ENCODE assay signal across 19 cellular contexts in the genomic region with DNA sequence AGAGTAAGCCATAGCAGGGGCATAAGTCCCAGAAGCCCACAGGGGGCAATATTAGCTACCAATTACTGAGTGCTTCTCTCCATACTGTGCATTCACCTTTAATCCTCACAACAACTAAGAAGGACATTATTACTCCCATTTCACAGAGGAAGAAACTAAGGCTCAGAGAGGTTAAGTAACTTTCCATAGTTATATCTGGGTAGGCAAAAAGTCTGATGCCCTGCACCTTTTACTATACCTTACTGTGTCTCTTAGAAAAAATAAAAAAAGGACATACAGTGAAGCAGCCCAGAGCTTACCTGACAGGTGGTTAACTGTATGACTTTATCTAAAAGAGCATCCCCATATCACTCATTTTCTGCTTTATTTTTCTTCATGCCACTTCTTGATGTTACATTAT. TPM values are rescaled to one million over a fixed set of nuclear protein-coding genes. Genes with fewer than 3 reads are reported as not detected.
DNase-seq lines count a peak whose midpoint lies in the region; ATAC-seq, FAIRE-seq and TF ChIP-seq lines count a peak whose summit lies in the region.
"Had no signal": no experiment of that assay in that cellular context is flagged by ENCODE, and none has a peak within 500 bp of the region (broad histone marks: within the 10 kb centered on the region; RNA-seq: fewer than 3 reads in every experiment).

No MANE protein-coding gene starts in this region.

- peak overlapping the region; percentile 85 for H3K4me3 Mint-ChIP-seq in activated T-helper 17 cell treated with anti-CD3 and anti-CD28 coated beads, Interleukin-2, amount 50 U/mL, for 72 hours

- H3K4me1 Mint-ChIP-seq in activated T-helper 17 cell treated with anti-CD3 and anti-CD28 coated beads, Interleukin-2, amount 50 U/mL, for 72 hours = peaks cover 35% of the 10 kb centered on the region

- H3K4me2 ChIP-seq in HepG2 (ENCODE audit: low read depth, low read length) = peak overlapping the region; percentile 97; the same call in 1 of the 2 replicates
- H3K4me2 ChIP-seq in Loucy (ENCODE audit: low read depth, low read length, poor library complexity, severe bottlenecking) = peak overlapping the region; percentile 81

- no peaks in the 10 kb centered on the region for H4K20me1 ChIP-seq in HepG2 (ENCODE audit: insufficient read depth, low read length)
- H4K20me1 ChIP-seq in Loucy (ENCODE audit: insufficient read depth, low read length, poor library complexity, severe bottlenecking) = no peaks in the 10 kb centered on the region

- no peaks in the 10 kb centered on the region for H3K9me3 Mint-ChIP-seq in activated T-helper 17 cell treated with anti-CD3 and anti-CD28 coated beads, Interleukin-2, amount 50 U/mL, for 72 hours
- H3K9me3 Mint-ChIP-seq: mesothelial cell of epicardium had no signal

- no peak for TF ChIP-seq CTCF in HepG2 (CRISPR knock-in tag; IDR thresholded peaks at IDR 0.05)
- no peak for TF ChIP-seq CTCF in right lobe of liver (IDR thresholded peaks at IDR 0.05)
- peak; percentile 50 for TF ChIP-seq CTCF in Loucy (conservative IDR thresholded peaks at IDR 0.05; ENCODE audit: low read length)

- H3K27me3 Mint-ChIP-seq in activated T-helper 17 cell treated with anti-CD3 and anti-CD28 coated beads, Interleukin-2, amount 50 U/mL, for 72 hours = no peaks in the 10 kb centered on the region

- peaks cover 39% of the 10 kb centered on the region for H3K79me2 ChIP-seq in HepG2 (ENCODE audit: insufficient read depth, low read length)
- H3K79me2 ChIP-seq in Loucy (ENCODE audit: insufficient read depth, low read length) = peaks cover 16% of the 10 kb centered on the region

- H3K27me3 ChIP-seq in HepG2 (ENCODE audit: control insufficient read depth in 1 of 2, insufficient read depth in 2 of 2, low read length in 2 of 2) (no peaks in the 10 kb centered on the region; a peak in 1 of 5 replicates), right lobe of liver (no peaks in the 10 kb centered on the region), Loucy (ENCODE audit: insufficient read depth, low read length, poor library complexity, severe bottlenecking) (no peaks in the 10 kb centered on the region), aorta (ENCODE audit: control insufficient read depth in 1 of 2, insufficient read depth in 2 of 2, low read length in 1 of 2) (no peaks in the 10 kb centered on the region)
- H3K27me3 ChIP-seq: upper lobe of left lung had no signal

- intact Hi-C loops in HepG2 (cut with micrococcal nuclease; ENCODE audit: unreplicated experiment) (no loop called here), right lobe of liver (cut with DNase I) (no loop called here), aorta (cut with DNase I) (loop anchor here (5.0 to 10.0 kb wide), 3 partner anchors 37 to 97 kb away; partner anchors contain the start of genes SAAL1 (in 2 of the 2) and TPH1 (in 1 of the 2))

- peaks cover 43% of the 10 kb centered on the region for H3K36me3 Mint-ChIP-seq in activated T-helper 17 cell treated with anti-CD3 and anti-CD28 coated beads, Interleukin-2, amount 50 U/mL, for 72 hours (ENCODE audit: low read depth)

- no peaks in the 10 kb centered on the region for H3K9me2 ChIP-seq in Loucy (replicated peaks; ENCODE audit: low read depth, low read length)

- TF ChIP-seq RAD21 in HepG2 (CRISPR knock-in tag; IDR thresholded peaks at IDR 0.05) = no peak

- peaks cover 6 to 12% of the 10 kb centered on the region in 2 experiments; a peak in 4 of 5 replicates for H3K36me3 ChIP-seq in HepG2 (replicated peaks in 1 of 2; ENCODE audit: control insufficient read depth in 1 of 2, insufficient read depth in 2 of 2, low read length in 2 of 2)
- H3K36me3 ChIP-seq in right lobe of liver = no peaks in the 10 kb centered on the region
- H3K36me3 ChIP-seq in Loucy (ENCODE audit: insufficient read depth, low read length) = peaks cover 3% of the 10 kb centered on the region; the same call in 1 of the 2 replicates
- peaks cover 0 to 2% of the 10 kb centered on the region in 2 donors for H3K36me3 ChIP-seq in aorta (ENCODE audit: control insufficient read depth in 1 of 2, insufficient read depth in 2 of 2, low read length in 1 of 2)

- DNase-seq in HepG2 (ENCODE audit: low spot score) (no peak), right lobe of liver (no peak), aorta (no peak)
- DNase-seq: activated CD4-positive, alpha-beta T cell treated with anti-CD3 and anti-CD28 coated beads for 1 hour; activated T-cell treated with anti-CD3 and anti-CD28 coated beads, Interleukin-2, amount 50 U/mL, for 1 hour; amygdala; cortex of kidney; H7; head of caudate nucleus; kidney; NCI-H345; upper lobe of left lung had no signal

- peaks cover 8% of the 10 kb centered on the region; the same call in 1 of the 2 replicates for H3F3A ChIP-seq in Loucy (ENCODE audit: low read depth)

- no peak overlapping the region for H2AFZ ChIP-seq in HepG2 (ENCODE audit: low read length)
- no peak overlapping the region for H2AFZ ChIP-seq in Loucy (ENCODE audit: low read length)

- peaks cover 58% of the 10 kb centered on the region for H3K4me1 ChIP-seq in HepG2 (ENCODE audit: insufficient read depth, low read length)
- H3K4me1 ChIP-seq in right lobe of liver = peaks cover 0 to 16% (median 0%) of the 10 kb centered on the region in 4 donors
- H3K4me1 ChIP-seq in Loucy (ENCODE audit: insufficient read depth, low read length, poor library complexity, severe bottlenecking) = peaks cover 21% of the 10 kb centered on the region
- H3K4me1 ChIP-seq in aorta (ENCODE audit: control insufficient read depth in 1 of 2, insufficient read depth in 2 of 2, low read length in 2 of 2) = no peaks in the 10 kb centered on the region

- no peak for ATAC-seq in HepG2
- no peak for ATAC-seq in right lobe of liver
- ATAC-seq in activated T-helper 17 cell treated with anti-CD3 and anti-CD28 coated beads, Interleukin-2, amount 50 U/mL, for 72 hours (replicated peaks) = no peak
- no peak for ATAC-seq in GM21786 (IDR thresholded peaks at IDR 0.05; ENCODE audit: unreplicated experiment)
- ATAC-seq in aorta (ENCODE audit: low FRiP score) = no peak
- no peak for ATAC-seq in GM18907 (IDR thresholded peaks at IDR 0.05; ENCODE audit: unreplicated experiment)

- FAIRE-seq in HepG2 (lab: Jason Lieb, UNC) = no peak
- FAIRE-seq: GM12891, kidney had no signal

- in situ Hi-C loops in HepG2 (cut with HindIII; ENCODE audit: extremely low pct_ligation_motif_present, low pct_unique_long_range_greater_than_20kb) = loop anchor here (5.0 kb wide), 1 partner anchor 97 kb away; the partner anchor contains the start of gene SAAL1

- TF ChIP-seq POLR2A in HepG2 (IDR thresholded peaks at IDR 0.05; ENCODE audit: insufficient read depth in 1 of 2, low read depth in 2 of 2, low read length in 2 of 2) (no peak), right lobe of liver (IDR thresholded peaks at IDR 0.05) (no peak)

- H3K27ac ChIP-seq in HepG2 (ENCODE audit: extremely low read length, insufficient read depth, low read length) (peak overlapping the region; percentile 70), right lobe of liver (no peak overlapping the region), aorta (ENCODE audit: low read depth in 1 of 2, low read length in 2 of 2) (no peak overlapping the region)
- H3K27ac ChIP-seq: upper lobe of left lung had no signal

- no peak for TF ChIP-seq EP300 in HepG2 (IDR thresholded peaks at IDR 0.05; ENCODE audit: low read depth in 2 of 2, low read length in 2 of 2)
- TF ChIP-seq EP300 in HepG2 (CRISPR knock-in tag; IDR thresholded peaks at IDR 0.05; ENCODE audit: borderline replicate concordance) = no peak

- H3K4me3 ChIP-seq in HepG2 (replicated peaks in 1 of 3; ENCODE audit: insufficient read depth in 1 of 3, low read depth in 2 of 3, low read length in 3 of 3) (no peak overlapping the region), right lobe of liver (no peak overlapping the region), Loucy (ENCODE audit: low read length, poor library complexity, severe bottlenecking) (no peak overlapping the region), aorta (ENCODE audit: low read length in 2 of 2) (no peak overlapping the region)
- H3K4me3 ChIP-seq: upper lobe of left lung had no signal

- POLR2A ChIA-PET in HepG2 (lab: Yijun Ruan, JAX) = interaction anchor here (1.0 kb wide), 1 partner anchor 24 kb away, joined by 3 read pairs; no protein-coding TSS in a partner anchor

- no peak overlapping the region for H3K9ac ChIP-seq in HepG2 (ENCODE audit: insufficient read depth, low read depth, low read length)
- no peak overlapping the region for H3K9ac ChIP-seq in Loucy (ENCODE audit: low read depth, low read length, poor library complexity, severe bottlenecking)

- H3K27ac Mint-ChIP-seq in activated T-helper 17 cell treated with anti-CD3 and anti-CD28 coated beads, Interleukin-2, amount 50 U/mL, for 72 hours = peak overlapping the region; percentile 72
- H3K27ac Mint-ChIP-seq: mesothelial cell of epicardium had no signal

- H3K9me3 ChIP-seq in HepG2 (ENCODE audit: low read length) (no peaks in the 10 kb centered on the region), right lobe of liver (no peaks in the 10 kb centered on the region), Loucy (ENCODE audit: insufficient read depth, low read depth, low read length) (no peaks in the 10 kb centered on the region), aorta (ENCODE audit: control insufficient read depth, low read length) (no peaks in the 10 kb centered on the region)
- H3K9me3 ChIP-seq: upper lobe of left lung had no signal

- CTCF ChIA-PET in HepG2 (lab: Yijun Ruan, JAX; ENCODE audit: low intra/inter-chr PET ratio, low total read pairs) = no interaction called here

- no TSS peak for BruUV-seq in HepG2 (replicated peaks; lab: Mats Ljungman, UMichigan)

RNA-seq across cellular contexts. Expression of gene SERGEF, which starts 2.6 kb away (rescaled TPM):
- total RNA-seq in HepG2 (2016; rRNA removed; fragmentation: Illumina TruSeq; extraction: Trizol) = 114 and 117 TPM in 2 replicates
- total RNA-seq in HepG2 (2016; cell fraction: cytosol; rRNA removed; fragmentation: Illumina TruSeq; extraction: Trizol; ENCODE audit: low read depth) = 439 and 477 TPM in 2 replicates
- total RNA-seq in HepG2 (2016; cell fraction: insoluble cytoplasmic fraction; rRNA removed; fragmentation: Illumina TruSeq; extraction: Trizol) = 109 and 122 TPM in 2 replicates
- total RNA-seq in HepG2 (2016; cell fraction: membrane; rRNA removed; fragmentation: Illumina TruSeq; extraction: Trizol) = 317 and 361 TPM in 2 replicates
- 64.9 and 76.4 TPM in 2 replicates for total RNA-seq in HepG2 (2016; cell fraction: nucleus; rRNA removed; fragmentation: Illumina TruSeq; extraction: Trizol)
- polyA plus RNA-seq in HepG2 (2011; rRNA removed) = 54.5 and 62.6 TPM in 2 replicates
- polyA plus RNA-seq in HepG2 (2011; cell fraction: cytosol; rRNA removed) = 59.1 and 61.0 TPM in 2 replicates
- 56.3 and 60.9 TPM in 2 replicates for polyA plus RNA-seq in HepG2 (2011; cell fraction: nucleus; rRNA removed)
- 73.3 and 103 TPM in 2 replicates for polyA plus RNA-seq in HepG2 (2012)
- polyA plus RNA-seq in HepG2 (2016; cell fraction: cytosol; fragmentation: Illumina TruSeq; extraction: Trizol; ENCODE audit: low read depth) = 141 and 153 TPM in 2 replicates
- polyA plus RNA-seq in HepG2 (2016; cell fraction: insoluble cytoplasmic fraction; fragmentation: Illumina TruSeq; extraction: Trizol; ENCODE audit: low read depth) = 81.0 and 82.1 TPM in 2 replicates
- 156 and 162 TPM in 2 replicates for polyA plus RNA-seq in HepG2 (2016; cell fraction: membrane; fragmentation: Illumina TruSeq; extraction: Trizol; ENCODE audit: low read depth)
- 63.3 and 66.3 TPM in 2 replicates for polyA plus RNA-seq in HepG2 (2016; cell fraction: nucleus; fragmentation: Illumina TruSeq; extraction: Trizol; ENCODE audit: insufficient read depth, low read depth)
- polyA minus RNA-seq in HepG2 (2011; rRNA and poly(A)+ RNA removed; ENCODE audit: low replicate concordance) = 28.1 and 97.6 TPM in 2 replicates
- 39.2 and 52.7 TPM in 2 replicates for polyA minus RNA-seq in HepG2 (2011; cell fraction: cytosol; rRNA and poly(A)+ RNA removed)
- 105 and 132 TPM in 2 replicates for polyA minus RNA-seq in HepG2 (2011; cell fraction: nucleus; rRNA and poly(A)+ RNA removed)
- total RNA-seq in right lobe of liver = 10 to 100 TPM in 4 of 6 experiments, 1 to 10 TPM in 2; 8.4 to 19.5 (median 15.8) TPM
- 10 to 100 TPM; 47.9 to 76.0 TPM for total RNA-seq in activated T-helper 17 cell treated with anti-CD3 and anti-CD28 coated beads, Interleukin-2, amount 50 U/mL, for 72 hours
- 10 to 100 TPM; 43.1 to 48.3 TPM for total RNA-seq in aorta
- polyA plus RNA-seq in aorta = 100 to 1,000 TPM in 1 of 2 donors, 10 to 100 TPM in 1; 97.3 to 137 TPM

RNA-seq across cellular contexts. Expression of gene TPH1, which starts 35.8 kb away (rescaled TPM):
- 0.22 and 0.53 TPM in 2 replicates for total RNA-seq in HepG2 (2016; rRNA removed; fragmentation: Illumina TruSeq; extraction: Trizol)
- not detected in 2 replicates for total RNA-seq in HepG2 (2016; cell fraction: cytosol; rRNA removed; fragmentation: Illumina TruSeq; extraction: Trizol; ENCODE audit: low read depth)
- 0.25 and 0.45 TPM in 2 replicates for total RNA-seq in HepG2 (2016; cell fraction: insoluble cytoplasmic fraction; rRNA removed; fragmentation: Illumina TruSeq; extraction: Trizol)
- 0.10 and 0.22 TPM in 2 replicates for total RNA-seq in HepG2 (2016; cell fraction: membrane; rRNA removed; fragmentation: Illumina TruSeq; extraction: Trizol)
- total RNA-seq in HepG2 (2016; cell fraction: nucleus; rRNA removed; fragmentation: Illumina TruSeq; extraction: Trizol) = 1.6 and 2.1 TPM in 2 replicates
- polyA plus RNA-seq in HepG2 (2011; rRNA removed) = 0.22 and 0.26 TPM in 2 replicates
- 0.03 and 0.06 TPM in 2 replicates for polyA plus RNA-seq in HepG2 (2011; cell fraction: cytosol; rRNA removed)
- 0.63 and 0.69 TPM in 2 replicates for polyA plus RNA-seq in HepG2 (2011; cell fraction: nucleus; rRNA removed)
- polyA plus RNA-seq in HepG2 (2012) = 0.15 and 0.25 TPM in 2 replicates
- polyA plus RNA-seq in HepG2 (2016; cell fraction: cytosol; fragmentation: Illumina TruSeq; extraction: Trizol; ENCODE audit: low read depth) = 0.02 TPM in 1 of 2 replicates, not detected in the other
- polyA plus RNA-seq in HepG2 (2016; cell fraction: insoluble cytoplasmic fraction; fragmentation: Illumina TruSeq; extraction: Trizol; ENCODE audit: low read depth) = 0.19 and 0.21 TPM in 2 replicates
- 0.03 and 0.06 TPM in 2 replicates for polyA plus RNA-seq in HepG2 (2016; cell fraction: membrane; fragmentation: Illumina TruSeq; extraction: Trizol; ENCODE audit: low read depth)
- polyA plus RNA-seq in HepG2 (2016; cell fraction: nucleus; fragmentation: Illumina TruSeq; extraction: Trizol; ENCODE audit: insufficient read depth, low read depth) = 4.5 and 7.4 TPM in 2 replicates
- polyA minus RNA-seq in HepG2 (2011; rRNA and poly(A)+ RNA removed; ENCODE audit: low replicate concordance) = 0.04 TPM in 1 of 2 replicates, not detected in the other
- polyA minus RNA-seq in HepG2 (2011; cell fraction: cytosol; rRNA and poly(A)+ RNA removed) = not detected in 2 replicates
- polyA minus RNA-seq in HepG2 (2011; cell fraction: nucleus; rRNA and poly(A)+ RNA removed) = 0.50 and 0.77 TPM in 2 replicates
- total RNA-seq in right lobe of liver = under 1 TPM in 5 of 6 experiments, not detected in 1; 0.07 to 0.25 (median 0.12) TPM
- total RNA-seq in activated T-helper 17 cell treated with anti-CD3 and anti-CD28 coated beads, Interleukin-2, amount 50 U/mL, for 72 hours = under 1 TPM; 0.19 to 0.24 TPM
- total RNA-seq in aorta = 10 to 100 TPM; 14.9 to 20.0 TPM
- polyA plus RNA-seq in aorta = 10 to 100 TPM in 1 of 2 donors, 1 to 10 TPM in 1; 5.2 to 22.7 TPM
- total RNA-seq: RPMI7951 had no signal

Comparison
In these comparisons a context has a peak if more than half of its experiments do, and no peak if none do; other contexts are left out.
1. RNA of gene TPH1, which starts 35.8 kb away (total RNA-seq): 14.9 to 20.0 TPM in aorta; 0.10 to 2.1 TPM in HepG2, 0.19 to 0.24 TPM in activated T-helper 17 cell treated with anti-CD3 and anti-CD28 coated beads, Interleukin-2, amount 50 U/mL, for 72 hours and 0.07 to 0.25 TPM in right lobe of liver; every median in the first group is over 4 times any median in the second.
2. intact Hi-C loops: an anchor here in aorta (5.0 to 10.0 kb wide); none called in HepG2 and right lobe of liver.